20 cellular contexts compared by ENCODE assay signal in genomic region chr9:70586506-70586905, GRCh38.
DNase-seq lines count a peak whose midpoint lies in the region; ATAC-seq and TF ChIP-seq lines count a peak whose summit lies in the region.
"Had no signal": no experiment of that assay in that cellular context is flagged by ENCODE, and none has a peak within 500 bp of the region (broad histone marks: within the 10 kb centered on the region; RNA-seq: fewer than 3 reads in every experiment).

No MANE protein-coding gene starts in this region.

- intact Hi-C loops in right cardiac atrium (cut with DNase I): loop anchor here in 1 of 4 donors (5.0 kb wide), 1 partner anchor 99 kb away; no protein-coding TSS in a partner anchor
- intact Hi-C loops in sigmoid colon (cut with DNase I): no loop called here

- WGBS in right cardiac atrium: 54% methylated on average over 3 of the region's 3 CpGs
- WGBS in sigmoid colon, 2 donors: 86 to 87% methylated on average over 3 of the region's 3 CpGs

- H3K27ac ChIP-seq in right atrium auricular region (peak overlapping the region; percentile 87 to 96), right cardiac atrium (ENCODE audit: low read length) (no peak overlapping the region), sigmoid colon (peak overlapping the region; percentile 84 to 95 (median 88)), GM23338 (ENCODE audit: low read depth) (no peak overlapping the region)

- peaks cover 2% of the 10 kb centered on the region for H3K27me3 Mint-ChIP-seq in GM23338 (ENCODE audit: insufficient read depth, low read depth, poor library complexity)
- H3K27me3 Mint-ChIP-seq: activated naive CD8-positive, alpha-beta T cell treated with anti-CD3 and anti-CD28 coated beads for 36 hours; central memory CD8-positive, alpha-beta T cell; progenitor cell of endocrine pancreas had no signal

- peak in 1 of 4 donors; percentile 21 for TF ChIP-seq EP300 in sigmoid colon (IDR thresholded peaks at IDR 0.05)

- no peak for TF ChIP-seq POLR2A in sigmoid colon (IDR thresholded peaks at IDR 0.05)

- H3K4me1 ChIP-seq in right atrium auricular region (peaks cover 0 to 59% of the 10 kb centered on the region in 2 donors), right cardiac atrium (ENCODE audit: control insufficient read depth, insufficient read depth, low read length) (peaks cover 12% of the 10 kb centered on the region), sigmoid colon (peaks cover 0 to 58% (median 52%) of the 10 kb centered on the region in 4 donors), GM23338 (ENCODE audit: insufficient read depth) (no peaks in the 10 kb centered on the region; the same call in 1 of the 2 replicates)

- TF ChIP-seq CTCF in right atrium auricular region (IDR thresholded peaks at IDR 0.05): no peak
- no peak for TF ChIP-seq CTCF in fibroblast of villous mesenchyme (IDR thresholded peaks at IDR 0.05; ENCODE audit: insufficient read depth, low read depth, low read length)
- no peak for TF ChIP-seq CTCF in sigmoid colon (IDR thresholded peaks at IDR 0.05)
- TF ChIP-seq CTCF in GM23338 (conservative IDR thresholded peaks at IDR 0.05; ENCODE audit: low read depth in 2 of 2): no peak

- H2AFZ ChIP-seq in GM23338: no peak overlapping the region

- H3K27me3 ChIP-seq in right atrium auricular region (no peaks in the 10 kb centered on the region), right cardiac atrium (ENCODE audit: control insufficient read depth, insufficient read depth) (no peaks in the 10 kb centered on the region), sigmoid colon (no peaks in the 10 kb centered on the region), GM23338 (ENCODE audit: insufficient read depth) (no peaks in the 10 kb centered on the region)
- H3K27me3 ChIP-seq: testis had no signal

- no peaks in the 10 kb centered on the region for H3K79me2 ChIP-seq in GM23338 (replicated peaks; ENCODE audit: insufficient read depth)

- DNase-seq in right atrium auricular region (ENCODE audit: low spot score) (no peak), right cardiac atrium (no peak), fibroblast of villous mesenchyme (ENCODE audit: low read depth) (peak; percentile 77), sigmoid colon (no peak), GM23338 (ENCODE audit: low spot score) (no peak), NCI-H226 (no peak), RPMI8226 (no peak)
- DNase-seq: activated CD4-positive, alpha-beta T cell treated with anti-CD3 and anti-CD28 coated beads, Interleukin-2, amount 50 U/mL, for 4 hours; activated naive CD8-positive, alpha-beta T cell treated with anti-CD3 and anti-CD28 coated beads for 36 hours; activated T-cell treated with anti-CD3 and anti-CD28 coated beads, Interleukin-2, amount 50 U/mL, for 72 hours; CD4-positive, CD25-positive, alpha-beta regulatory T cell; DMS79 treated with DMSO at 0.1 percent for 48 hours; Kasumi-1; naive B cell; NCI-H1417 treated with DMSO at 0.1 percent for 48 hours; stimulated activated CD4-positive, alpha-beta T cell treated with anti-CD3 and anti-CD28 coated beads, Interleukin-2, amount 100 ng/mL, for 24 hours; testis had no signal

- no peaks in the 10 kb centered on the region for H3K9me3 ChIP-seq in right atrium auricular region
- no peaks in the 10 kb centered on the region for H3K9me3 ChIP-seq in right cardiac atrium (ENCODE audit: control insufficient read depth, low read length)
- H3K9me3 ChIP-seq in sigmoid colon: no peaks in the 10 kb centered on the region
- H3K9me3 ChIP-seq: testis had no signal

- ATAC-seq in right cardiac atrium: no peak
- ATAC-seq in GM23338: no peak
- no peak for ATAC-seq in HG02970 (IDR thresholded peaks at IDR 0.05; ENCODE audit: low FRiP score, unreplicated experiment)
- ATAC-seq: activated T-cell treated with anti-CD3 and anti-CD28 coated beads, Interleukin-2, amount 50 U/mL, for 72 hours had no signal

- H3K9me2 ChIP-seq in GM23338 (ENCODE audit: insufficient read depth): 0 out of 2 replicates have a peak, but pooled peaks cover 4% of the 10 kb centered on the region

- H4K20me1 ChIP-seq in GM23338 (replicated peaks; ENCODE audit: insufficient read depth): no peaks in the 10 kb centered on the region

- H3F3A ChIP-seq in GM23338 (replicated peaks; ENCODE audit: low read depth): no peaks in the 10 kb centered on the region

- H3K4me1 Mint-ChIP-seq in GM23338: peaks cover 6% of the 10 kb centered on the region; the same call in 2 of the 3 replicates
- H3K4me1 Mint-ChIP-seq: CD4-positive, CD25-positive, alpha-beta regulatory T cell; central memory CD8-positive, alpha-beta T cell had no signal

- H3K36me3 ChIP-seq in right atrium auricular region (no peaks in the 10 kb centered on the region), sigmoid colon (no peaks in the 10 kb centered on the region), GM23338 (ENCODE audit: insufficient read depth) (no peaks in the 10 kb centered on the region)

- H3K4me2 ChIP-seq in GM23338: no peak overlapping the region

- H3K27ac Mint-ChIP-seq in GM23338: no peak overlapping the region
- H3K27ac Mint-ChIP-seq: activated naive CD8-positive, alpha-beta T cell treated with anti-CD3 and anti-CD28 coated beads for 36 hours; activated T-cell treated with anti-CD3 and anti-CD28 coated beads, Interleukin-2, amount 50 U/mL, for 72 hours; CD4-positive, CD25-positive, alpha-beta regulatory T cell; naive B cell; progenitor cell of endocrine pancreas had no signal

- no peak overlapping the region for H3K4me3 Mint-ChIP-seq in GM23338
- H3K4me3 Mint-ChIP-seq: activated naive CD8-positive, alpha-beta T cell treated with anti-CD3 and anti-CD28 coated beads for 36 hours; activated T-cell treated with anti-CD3 and anti-CD28 coated beads, Interleukin-2, amount 50 U/mL, for 72 hours; CD4-positive, CD25-positive, alpha-beta regulatory T cell; central memory CD8-positive, alpha-beta T cell; naive B cell had no signal

- H3K36me3 Mint-ChIP-seq in GM23338 (ENCODE audit: low read depth): no peaks in the 10 kb centered on the region
- H3K36me3 Mint-ChIP-seq: activated naive CD8-positive, alpha-beta T cell treated with anti-CD3 and anti-CD28 coated beads for 36 hours; CD4-positive, CD25-positive, alpha-beta regulatory T cell; naive B cell had no signal

- H3K4me3 ChIP-seq in right atrium auricular region: no peak overlapping the region
- H3K4me3 ChIP-seq in right cardiac atrium (ENCODE audit: low read length): no peak overlapping the region
- H3K4me3 ChIP-seq in fibroblast of villous mesenchyme (ENCODE audit: low read depth, low read length): no peak overlapping the region
- H3K4me3 ChIP-seq in sigmoid colon: no peak overlapping the region
- H3K4me3 ChIP-seq in GM23338: no peak overlapping the region
- H3K4me3 ChIP-seq: testis had no signal

- no peaks in the 10 kb centered on the region for H3K9me3 Mint-ChIP-seq in GM23338
- H3K9me3 Mint-ChIP-seq: activated naive CD8-positive, alpha-beta T cell treated with anti-CD3 and anti-CD28 coated beads for 36 hours; activated T-cell treated with anti-CD3 and anti-CD28 coated beads, Interleukin-2, amount 50 U/mL, for 72 hours; CD4-positive, CD25-positive, alpha-beta regulatory T cell; central memory CD8-positive, alpha-beta T cell; naive B cell had no signal

TF ChIP-seq in GM23338, 12 proteins besides CTCF, POLR2A, EP300 and RAD21 (continues in another document):
- TF ChIP-seq JUNB (IDR thresholded peaks at IDR 0.05; ENCODE audit: unreplicated experiment): no peak

Comparison
In these comparisons a context has a peak if more than half of its experiments do, and no peak if none do; other contexts are left out.
1. H3K27ac ChIP-seq: peak in right atrium auricular region (2 of 2) and sigmoid colon (4 of 4); none in right cardiac atrium (single experiment) and GM23338 (single experiment).